9 cellular contexts compared by ENCODE assay signal in genomic region chr3:135513106-135514063, GRCh38.
DNase-seq lines count a peak whose midpoint lies in the region; ATAC-seq lines count a peak whose summit lies in the region.
"Had no signal": no experiment of that assay in that cellular context is flagged by ENCODE, and none has a peak within 500 bp of the region (broad histone marks: within the 10 kb centered on the region; RNA-seq: fewer than 3 reads in every experiment).

No MANE protein-coding gene starts in this region.

- intact Hi-C loops in Right ventricle myocardium superior (cut with DNase I), result no loop called here

- DNase-seq in DMS53 (lab: John Stamatoyannopoulos, UW) (peak; percentile 82), HUDEP-2 (lab: John Stamatoyannopoulos, UW; ENCODE audit: unreplicated experiment in 76 of 76) (peak in 66 of 76 experiments; percentile 2 to 83 (median 42)), T1000 (lab: John Stamatoyannopoulos, UW) (peak; percentile 73), iris pigment epithelial cell (ENCODE audit: low read depth) (peak; percentile 61), DMS79 (lab: John Stamatoyannopoulos, UW) (no peak), NCI-H2107 (lab: John Stamatoyannopoulos, UW) (no peak), Right ventricle myocardium superior (no peak)
- DNase-seq: activated naive CD4-positive, alpha-beta T cell treated with anti-CD3 and anti-CD28 coated beads, Interleukin-2, amount 50 U/mL, for 16 hours had no signal

- no peak for ATAC-seq in Right ventricle myocardium superior (ENCODE audit: poor library complexity)
- no peak for ATAC-seq in GM21423 (IDR thresholded peaks at IDR 0.05; ENCODE audit: unreplicated experiment)

Comparison
In these comparisons a context has a peak if more than half of its experiments do, and no peak if none do; other contexts are left out.
1. DNase-seq: peak in DMS53 (single experiment), HUDEP-2 (66 of 76), T1000 (single experiment) and iris pigment epithelial cell (single experiment); none in DMS79 (single experiment), NCI-H2107 (single experiment) and Right ventricle myocardium superior (single experiment).